Comparison of ENCODE assay signal across 8 cellular contexts in genomic region chr17:20840480-20840879, GRCh38.
DNase-seq lines count a peak whose midpoint lies in the region; ATAC-seq, FAIRE-seq and TF ChIP-seq lines count a peak whose summit lies in the region.
"Not testable (repeated sequence)": the region's sequence is repeated elsewhere in the genome, so short reads cannot be mapped to it uniquely, and the experiment has no call there.

No MANE protein-coding gene starts in this region.

- not testable (repeated sequence) for H3K9me3 ChIP-seq in CD4-positive, alpha-beta T cell (ENCODE audit: control insufficient read depth, low read length); T-helper 17 cell (ENCODE audit: control insufficient read depth, low read length, poor library complexity, severe bottlenecking); naive thymus-derived CD4-positive, alpha-beta T cell (ENCODE audit: control insufficient read depth in 2 of 3, low read length in 3 of 3)

- ATAC-seq in CD4-positive, alpha-beta T cell (ENCODE audit: poor library complexity): peak; percentile 29
- not testable (repeated sequence) for ATAC-seq in T-helper 17 cell; naive thymus-derived CD4-positive, alpha-beta T cell
- peak in 1 of 2 donors; percentile 46 for ATAC-seq in stimulated activated naive B cell treated with anti-CD40 and anti-IgM and Interleukin-4, amounts not matched to agents 10 μg/mL and 1 μg/mL and 100 μg/mL, for 72 hours (replicated peaks)

- TF ChIP-seq CTCF in CD4-positive, alpha-beta T cell (IDR thresholded peaks at IDR 0.05); glutamatergic neuron (IDR thresholded peaks at IDR 0.05; ENCODE audit: partially characterized antibody, unreplicated experiment): not testable (repeated sequence)

- POLR2A ChIA-PET in CD4-positive, alpha-beta T cell (lab: Charles Lee); naive thymus-derived CD4-positive, alpha-beta T cell (lab: Charles Lee): not testable (repeated sequence)

- H3K4me3 ChIP-seq in naive thymus-derived CD4-positive, alpha-beta T cell (ENCODE audit: low read length): not testable (repeated sequence)

- not testable (repeated sequence) for H3K36me3 ChIP-seq in naive thymus-derived CD4-positive, alpha-beta T cell (ENCODE audit: control insufficient read depth in 2 of 3, insufficient read depth in 3 of 3, low read length in 3 of 3)

- not testable (repeated sequence) for DNase-seq in CD4-positive, alpha-beta T cell; GM19239 (ENCODE audit: insufficient read length, low spot score); T-helper 17 cell; glutamatergic neuron; naive thymus-derived CD4-positive, alpha-beta T cell; stimulated activated naive B cell treated with anti-CD40 and anti-IgM and Interleukin-4, amounts not matched to agents 10 μg/mL and 1 μg/mL and 100 μg/mL, for 72 hours
- peak in 2 of 3 experiments; percentile 33 to 37 for DNase-seq in NCI-H1417 (lab: John Stamatoyannopoulos, UW)

- not testable (repeated sequence) for H3K4me1 Mint-ChIP-seq in CD4-positive, alpha-beta T cell (ENCODE audit: low read depth); T-helper 17 cell; activated naive CD4-positive, alpha-beta T cell treated with anti-CD3 and anti-CD28 coated beads, Interleukin-2, amount 50 U/mL, for 24 hours; glutamatergic neuron (ENCODE audit: low read depth, unreplicated experiment); naive thymus-derived CD4-positive, alpha-beta T cell
- peaks cover 7 to 17% of the 10 kb centered on the region in 2 donors for H3K4me1 Mint-ChIP-seq in stimulated activated naive B cell treated with anti-CD40 and anti-IgM and Interleukin-4, amounts not matched to agents 10 μg/mL and 1 μg/mL and 100 μg/mL, for 72 hours

- H3K4me3 Mint-ChIP-seq in CD4-positive, alpha-beta T cell: peak overlapping the region; percentile 63
- H3K4me3 Mint-ChIP-seq in T-helper 17 cell: peak overlapping the region; percentile 80
- peak overlapping the region; percentile 68 for H3K4me3 Mint-ChIP-seq in activated naive CD4-positive, alpha-beta T cell treated with anti-CD3 and anti-CD28 coated beads, Interleukin-2, amount 50 U/mL, for 24 hours
- H3K4me3 Mint-ChIP-seq in glutamatergic neuron (ENCODE audit: unreplicated experiment): peak overlapping the region; percentile 63
- peak overlapping the region in 8 of 10 donors; percentile 45 to 84 (median 70) for H3K4me3 Mint-ChIP-seq in naive thymus-derived CD4-positive, alpha-beta T cell
- H3K4me3 Mint-ChIP-seq in stimulated activated naive B cell treated with anti-CD40 and anti-IgM and Interleukin-4, amounts not matched to agents 10 μg/mL and 1 μg/mL and 100 μg/mL, for 72 hours: peak overlapping the region; percentile 29 to 79

- intact Hi-C loops in CD4-positive, alpha-beta T cell (cut with DNase I, micrococcal nuclease): loop anchor here in 1 of 2 experiments (10.0 kb wide), 1 partner anchor 716 kb away; no protein-coding TSS in a partner anchor
- intact Hi-C loops in naive thymus-derived CD4-positive, alpha-beta T cell (cut with micrococcal nuclease): not testable (repeated sequence)

- H3K27ac Mint-ChIP-seq in CD4-positive, alpha-beta T cell; T-helper 17 cell; activated naive CD4-positive, alpha-beta T cell treated with anti-CD3 and anti-CD28 coated beads, Interleukin-2, amount 50 U/mL, for 24 hours; glutamatergic neuron (ENCODE audit: unreplicated experiment); naive thymus-derived CD4-positive, alpha-beta T cell; stimulated activated naive B cell treated with anti-CD40 and anti-IgM and Interleukin-4, amounts not matched to agents 10 μg/mL and 1 μg/mL and 100 μg/mL, for 72 hours: not testable (repeated sequence)

- not testable (repeated sequence) for H3K27ac ChIP-seq in CD4-positive, alpha-beta T cell (ENCODE audit: low read depth, low read length); naive thymus-derived CD4-positive, alpha-beta T cell (ENCODE audit: low read depth, low read length)

- CTCF ChIA-PET in CD4-positive, alpha-beta T cell (lab: Charles Lee); naive thymus-derived CD4-positive, alpha-beta T cell (lab: Charles Lee): not testable (repeated sequence)

- peak; percentile 79 for FAIRE-seq in GM19239 (lab: Jason Lieb, UNC)

- not testable (repeated sequence) for H3K4me1 ChIP-seq in naive thymus-derived CD4-positive, alpha-beta T cell (ENCODE audit: control insufficient read depth in 2 of 2, insufficient read depth in 2 of 2, low read length in 2 of 2)

- not testable (repeated sequence) for H3K36me3 Mint-ChIP-seq in CD4-positive, alpha-beta T cell (ENCODE audit: low read depth); T-helper 17 cell (ENCODE audit: low read depth); activated naive CD4-positive, alpha-beta T cell treated with anti-CD3 and anti-CD28 coated beads, Interleukin-2, amount 50 U/mL, for 24 hours; glutamatergic neuron (ENCODE audit: unreplicated experiment); naive thymus-derived CD4-positive, alpha-beta T cell; stimulated activated naive B cell treated with anti-CD40 and anti-IgM and Interleukin-4, amounts not matched to agents 10 μg/mL and 1 μg/mL and 100 μg/mL, for 72 hours

- H3K27me3 Mint-ChIP-seq in CD4-positive, alpha-beta T cell: peaks cover 40% of the 10 kb centered on the region
- H3K27me3 Mint-ChIP-seq in T-helper 17 cell: peaks cover 18% of the 10 kb centered on the region
- H3K27me3 Mint-ChIP-seq in activated naive CD4-positive, alpha-beta T cell treated with anti-CD3 and anti-CD28 coated beads, Interleukin-2, amount 50 U/mL, for 24 hours: peaks cover 16% of the 10 kb centered on the region
- not testable (repeated sequence) for H3K27me3 Mint-ChIP-seq in glutamatergic neuron (ENCODE audit: unreplicated experiment)
- peaks cover 5 to 38% (median 15%) of the 10 kb centered on the region in 5 donors for H3K27me3 Mint-ChIP-seq in naive thymus-derived CD4-positive, alpha-beta T cell
- peaks cover 22% of the 10 kb centered on the region in 2 donors for H3K27me3 Mint-ChIP-seq in stimulated activated naive B cell treated with anti-CD40 and anti-IgM and Interleukin-4, amounts not matched to agents 10 μg/mL and 1 μg/mL and 100 μg/mL, for 72 hours

- H3K27me3 ChIP-seq in CD4-positive, alpha-beta T cell (ENCODE audit: control insufficient read depth, insufficient read depth, low read length); naive thymus-derived CD4-positive, alpha-beta T cell (ENCODE audit: control insufficient read depth in 2 of 2, insufficient read depth in 2 of 2, low read length in 2 of 2): not testable (repeated sequence)

- H3K9me3 Mint-ChIP-seq in CD4-positive, alpha-beta T cell; activated naive CD4-positive, alpha-beta T cell treated with anti-CD3 and anti-CD28 coated beads, Interleukin-2, amount 50 U/mL, for 24 hours; glutamatergic neuron (ENCODE audit: unreplicated experiment); naive thymus-derived CD4-positive, alpha-beta T cell; stimulated activated naive B cell treated with anti-CD40 and anti-IgM and Interleukin-4, amounts not matched to agents 10 μg/mL and 1 μg/mL and 100 μg/mL, for 72 hours: not testable (repeated sequence)
